ENCODE assay signal across 8 cellular contexts in the genomic region with DNA sequence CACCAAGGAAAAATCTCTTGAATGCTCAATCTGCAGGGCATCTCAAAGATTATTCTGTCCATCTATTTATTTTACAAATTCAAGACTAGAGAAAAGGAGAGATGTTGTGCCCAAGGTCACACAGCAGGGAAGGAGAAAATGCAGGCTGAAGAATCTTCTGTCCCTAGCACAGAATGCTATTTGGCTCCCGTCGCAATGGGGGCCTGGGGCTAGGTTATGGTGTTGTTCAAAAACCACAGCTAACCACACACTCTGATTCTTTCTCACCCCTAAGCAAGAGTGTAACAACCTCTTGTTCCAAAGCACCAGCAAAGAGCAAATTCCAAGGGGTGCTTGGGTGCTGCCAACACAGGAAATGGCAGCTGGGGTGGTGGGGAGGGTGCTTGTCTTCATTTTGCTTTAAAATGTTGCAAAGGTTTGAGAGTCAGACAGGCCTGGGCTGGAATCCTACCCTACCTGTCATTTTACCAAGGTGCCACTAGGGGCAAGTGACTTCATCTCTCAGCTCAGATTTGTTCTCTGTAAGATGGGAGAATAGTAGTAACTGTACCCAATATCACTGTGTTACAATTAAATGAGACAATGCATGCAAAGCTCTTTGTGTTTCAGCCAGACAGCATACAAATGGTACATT.
DNase-seq lines count a peak whose midpoint lies in the region; ATAC-seq and TF ChIP-seq lines count a peak whose summit lies in the region.

No MANE protein-coding gene starts in this region.

- H3K9me3 ChIP-seq in WERI-Rb-1 (ENCODE audit: severe bottlenecking) (no peaks in the 10 kb centered on the region), liver (ENCODE audit: control insufficient read depth in 4 of 4, low read length in 3 of 4) (no peaks in the 10 kb centered on the region)

- H3K4me3 ChIP-seq in AG10803 (ENCODE audit: low read length): no peak overlapping the region
- H3K4me3 ChIP-seq in WERI-Rb-1 (ENCODE audit: low read depth, low read length): no peak overlapping the region
- no peak overlapping the region for H3K4me3 ChIP-seq in liver (ENCODE audit: low read depth in 1 of 3, low read length in 3 of 3)

- no peaks in the 10 kb centered on the region for H3K36me3 Mint-ChIP-seq in T-helper 2 cell treated with Interferon-gamma antibody and Interleukin-4, amounts not matched to agents 5 μg/mL and 100 μg/mL, for 36 hours (ENCODE audit: low read depth)

- TF ChIP-seq RAD21 in liver (IDR thresholded peaks at IDR 0.05): peak; percentile 59 to 70

- ATAC-seq in GM18909 (IDR thresholded peaks at IDR 0.05; ENCODE audit: poor library complexity, unreplicated experiment) (peak; percentile 86), HG03095 (IDR thresholded peaks at IDR 0.05; ENCODE audit: unreplicated experiment) (peak; percentile 82)

- 96% methylated on average over 2 of the region's 2 CpGs for WGBS in liver

- no peaks in the 10 kb centered on the region for H3K27me3 Mint-ChIP-seq in T-helper 2 cell treated with Interferon-gamma antibody and Interleukin-4, amounts not matched to agents 5 μg/mL and 100 μg/mL, for 36 hours (ENCODE audit: low read depth)

- H3K36me3 ChIP-seq in WERI-Rb-1 (no peaks in the 10 kb centered on the region), liver (ENCODE audit: control insufficient read depth in 4 of 4, insufficient read depth in 3 of 4, low read depth in 1 of 4, low read length in 3 of 4) (no peaks in the 10 kb centered on the region)

- H3K4me1 Mint-ChIP-seq in T-helper 2 cell treated with Interferon-gamma antibody and Interleukin-4, amounts not matched to agents 5 μg/mL and 100 μg/mL, for 36 hours (ENCODE audit: low read depth): no peaks in the 10 kb centered on the region

- H3K9ac ChIP-seq in liver (ENCODE audit: low read depth in 1 of 2, low read length in 2 of 2): no peak overlapping the region

- H3K27me3 ChIP-seq in WERI-Rb-1 (ENCODE audit: insufficient read depth, low read depth, severe bottlenecking) (no peaks in the 10 kb centered on the region), liver (ENCODE audit: control insufficient read depth in 4 of 4, insufficient read depth in 4 of 4, low read length in 3 of 4) (no peaks in the 10 kb centered on the region)

- DNase-seq in AG10803 (ENCODE audit: low read depth): peak; percentile 25
- peak; percentile 15 for DNase-seq in WERI-Rb-1
- DNase-seq in T-helper 2 cell treated with Interferon-gamma antibody and Interleukin-4, amounts not matched to agents 5 μg/mL and 100 μg/mL, for 36 hours (ENCODE audit: low spot score): no peak
- DNase-seq in NCI-H526 (lab: John Stamatoyannopoulos, UW): no peak
- no peak for DNase-seq in NCI-H446 treated with DMSO at 0.1 percent for 48 hours (lab: John Stamatoyannopoulos, UW)

- no peak overlapping the region for H3K27ac Mint-ChIP-seq in T-helper 2 cell treated with Interferon-gamma antibody and Interleukin-4, amounts not matched to agents 5 μg/mL and 100 μg/mL, for 36 hours

- no peaks in the 10 kb centered on the region for H3K4me1 ChIP-seq in liver (ENCODE audit: control insufficient read depth in 4 of 4, insufficient read depth in 4 of 4, low read length in 3 of 4)

- TF ChIP-seq CTCF in AG10803 (conservative IDR thresholded peaks at IDR 0.05; ENCODE audit: low read length): peak; percentile 67
- TF ChIP-seq CTCF in WERI-Rb-1 (IDR thresholded peaks at IDR 0.05; ENCODE audit: low read depth, low read length): peak; percentile 63
- TF ChIP-seq CTCF in liver (IDR thresholded peaks at IDR 0.05; ENCODE audit: low read depth, low read length, missing input control): peak; percentile 50

- H3K27ac ChIP-seq in WERI-Rb-1 (no peak overlapping the region), liver (ENCODE audit: low read depth in 1 of 2, low read length in 2 of 2) (no peak overlapping the region)

- no peak overlapping the region for H3K4me3 Mint-ChIP-seq in T-helper 2 cell treated with Interferon-gamma antibody and Interleukin-4, amounts not matched to agents 5 μg/mL and 100 μg/mL, for 36 hours

- no peaks in the 10 kb centered on the region for H3K9me3 Mint-ChIP-seq in T-helper 2 cell treated with Interferon-gamma antibody and Interleukin-4, amounts not matched to agents 5 μg/mL and 100 μg/mL, for 36 hours

TF ChIP-seq in liver, 16 proteins besides CTCF, POLR2A, EP300 and RAD21:
- TF ChIP-seq, protein P1, sequence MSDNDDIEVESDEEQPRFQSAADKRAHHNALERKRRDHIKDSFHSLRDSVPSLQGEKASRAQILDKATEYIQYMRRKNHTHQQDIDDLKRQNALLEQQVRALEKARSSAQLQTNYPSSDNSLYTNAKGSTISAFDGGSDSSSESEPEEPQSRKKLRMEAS (IDR thresholded peaks at IDR 0.05): no peak
- TF ChIP-seq EGR1 (IDR thresholded peaks at IDR 0.05; ENCODE audit: low read depth in 2 of 2) (no peak), HNF4A (conservative IDR thresholded peaks at IDR 0.05) (no peak), TAF1 (conservative IDR thresholded peaks at IDR 0.05) (no peak), RXRA (IDR thresholded peaks at IDR 0.05) (no peak)
- TF ChIP-seq, protein P2, sequence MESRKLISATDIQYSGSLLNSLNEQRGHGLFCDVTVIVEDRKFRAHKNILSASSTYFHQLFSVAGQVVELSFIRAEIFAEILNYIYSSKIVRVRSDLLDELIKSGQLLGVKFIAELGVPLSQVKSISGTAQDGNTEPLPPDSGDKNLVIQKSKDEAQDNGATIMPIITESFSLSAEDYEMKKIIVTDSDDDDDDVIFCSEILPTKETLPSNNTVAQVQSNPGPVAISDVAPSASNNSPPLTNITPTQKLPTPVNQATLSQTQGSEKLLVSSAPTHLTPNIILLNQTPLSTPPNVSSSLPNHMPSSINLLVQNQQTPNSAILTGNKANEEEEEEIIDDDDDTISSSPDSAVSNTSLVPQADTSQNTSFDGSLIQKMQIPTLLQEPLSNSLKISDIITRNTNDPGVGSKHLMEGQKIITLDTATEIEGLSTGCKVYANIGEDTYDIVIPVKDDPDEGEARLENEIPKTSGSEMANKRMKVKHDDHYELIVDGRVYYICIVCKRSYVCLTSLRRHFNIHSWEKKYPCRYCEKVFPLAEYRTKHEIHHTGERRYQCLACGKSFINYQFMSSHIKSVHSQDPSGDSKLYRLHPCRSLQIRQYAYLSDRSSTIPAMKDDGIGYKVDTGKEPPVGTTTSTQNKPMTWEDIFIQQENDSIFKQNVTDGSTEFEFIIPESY (IDR thresholded peaks at IDR 0.05): no peak
- TF ChIP-seq, protein P3, sequence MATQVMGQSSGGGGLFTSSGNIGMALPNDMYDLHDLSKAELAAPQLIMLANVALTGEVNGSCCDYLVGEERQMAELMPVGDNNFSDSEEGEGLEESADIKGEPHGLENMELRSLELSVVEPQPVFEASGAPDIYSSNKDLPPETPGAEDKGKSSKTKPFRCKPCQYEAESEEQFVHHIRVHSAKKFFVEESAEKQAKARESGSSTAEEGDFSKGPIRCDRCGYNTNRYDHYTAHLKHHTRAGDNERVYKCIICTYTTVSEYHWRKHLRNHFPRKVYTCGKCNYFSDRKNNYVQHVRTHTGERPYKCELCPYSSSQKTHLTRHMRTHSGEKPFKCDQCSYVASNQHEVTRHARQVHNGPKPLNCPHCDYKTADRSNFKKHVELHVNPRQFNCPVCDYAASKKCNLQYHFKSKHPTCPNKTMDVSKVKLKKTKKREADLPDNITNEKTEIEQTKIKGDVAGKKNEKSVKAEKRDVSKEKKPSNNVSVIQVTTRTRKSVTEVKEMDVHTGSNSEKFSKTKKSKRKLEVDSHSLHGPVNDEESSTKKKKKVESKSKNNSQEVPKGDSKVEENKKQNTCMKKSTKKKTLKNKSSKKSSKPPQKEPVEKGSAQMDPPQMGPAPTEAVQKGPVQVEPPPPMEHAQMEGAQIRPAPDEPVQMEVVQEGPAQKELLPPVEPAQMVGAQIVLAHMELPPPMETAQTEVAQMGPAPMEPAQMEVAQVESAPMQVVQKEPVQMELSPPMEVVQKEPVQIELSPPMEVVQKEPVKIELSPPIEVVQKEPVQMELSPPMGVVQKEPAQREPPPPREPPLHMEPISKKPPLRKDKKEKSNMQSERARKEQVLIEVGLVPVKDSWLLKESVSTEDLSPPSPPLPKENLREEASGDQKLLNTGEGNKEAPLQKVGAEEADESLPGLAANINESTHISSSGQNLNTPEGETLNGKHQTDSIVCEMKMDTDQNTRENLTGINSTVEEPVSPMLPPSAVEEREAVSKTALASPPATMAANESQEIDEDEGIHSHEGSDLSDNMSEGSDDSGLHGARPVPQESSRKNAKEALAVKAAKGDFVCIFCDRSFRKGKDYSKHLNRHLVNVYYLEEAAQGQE (IDR thresholded peaks at IDR 0.05): no peak

Comparison
In these comparisons a context has a peak if more than half of its experiments do, and no peak if none do; other contexts are left out.
1. DNase-seq: peak in AG10803 (single experiment) and WERI-Rb-1 (single experiment); none in T-helper 2 cell treated with Interferon-gamma antibody and Interleukin-4, amounts not matched to agents 5 μg/mL and 100 μg/mL, for 36 hours (single experiment), NCI-H526 (0 of 2) and NCI-H446 treated with DMSO at 0.1 percent for 48 hours (single experiment).
2. Peak in every context shown above with its lines, with median percentiles within 50 percentile points of each other: CTCF ChIP-seq.